ENCODE assay signal across 8 cellular contexts in the genomic region with DNA sequence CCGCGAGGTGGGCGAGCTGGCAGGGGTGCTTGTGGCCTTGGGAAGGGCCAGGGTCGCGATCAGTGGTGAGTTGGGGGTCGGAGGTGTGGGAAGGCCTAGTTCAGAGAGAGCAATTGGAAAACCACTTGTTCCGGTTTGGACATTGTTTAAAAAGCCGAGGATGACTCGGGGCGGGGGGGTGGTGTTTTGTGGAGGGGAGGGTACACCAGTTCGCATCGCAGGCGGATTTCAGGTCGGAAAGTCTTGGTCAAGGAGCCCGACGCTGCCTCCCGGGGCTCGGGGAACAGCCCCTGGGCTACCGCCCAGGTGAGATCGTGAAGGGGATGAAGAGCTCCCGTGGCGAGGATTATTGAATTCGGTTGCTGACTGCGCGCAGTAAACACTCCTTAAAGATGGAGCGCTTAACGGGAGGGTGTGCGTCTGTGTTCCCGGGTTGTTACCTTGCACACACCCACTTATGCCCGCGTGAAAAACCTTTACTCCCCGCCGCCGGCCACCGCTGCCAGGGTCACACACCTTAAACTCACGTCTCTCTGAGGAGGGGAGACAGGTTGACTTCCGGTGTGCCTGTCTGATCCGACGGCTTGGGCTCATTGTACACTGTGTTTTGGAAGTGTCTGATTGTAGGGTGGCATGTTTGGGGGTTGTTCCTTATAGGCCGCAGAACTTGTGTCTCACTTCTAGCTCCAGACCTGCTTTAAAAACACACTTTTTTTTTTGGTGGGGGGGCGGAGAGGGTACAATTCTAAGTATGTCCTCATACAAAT.
DNase-seq lines count a peak whose midpoint lies in the region; ATAC-seq and TF ChIP-seq lines count a peak whose summit lies in the region.

No MANE protein-coding gene starts in this region.

- H3K4me2 ChIP-seq in DND-41 (ENCODE audit: insufficient read depth, low read length) (peak overlapping the region; percentile 77), Loucy (ENCODE audit: low read depth, low read length, poor library complexity, severe bottlenecking) (peak overlapping the region; percentile 98)

- peak overlapping the region; percentile 92 for H3K27ac ChIP-seq in DND-41 (ENCODE audit: low read length)

- no peaks in the 10 kb centered on the region for H3K9me3 ChIP-seq in DND-41 (ENCODE audit: insufficient read depth, low read length, severe bottlenecking)
- no peaks in the 10 kb centered on the region for H3K9me3 ChIP-seq in Loucy (ENCODE audit: insufficient read depth, low read depth, low read length)

- no peaks in the 10 kb centered on the region for H3F3A ChIP-seq in Loucy (ENCODE audit: low read depth)

- ATAC-seq in DND-41 (ENCODE audit: insufficient read depth, low read depth) (peak; percentile 48), Right ventricle myocardium superior (ENCODE audit: poor library complexity) (peak; percentile 22), GM21737 (IDR thresholded peaks at IDR 0.05; ENCODE audit: unreplicated experiment) (no peak)

- DNase-seq in DND-41 = peak; percentile 32
- peak; percentile 29 for DNase-seq in activated naive CD4-positive, alpha-beta T cell treated with Interleukin-2 at 50 U/mL for 16 hours
- no peak for DNase-seq in Right ventricle myocardium superior
- DNase-seq in pons (ENCODE audit: low spot score) = peak; percentile 10
- DNase-seq in NCI-H1436 (lab: John Stamatoyannopoulos, UW) = no peak
- DNase-seq in iPS-NIHi7 (ENCODE audit: extremely low spot score) = no peak

- H3K9ac ChIP-seq in DND-41 (ENCODE audit: low read depth, low read length) = peak overlapping the region; percentile 93
- peak overlapping the region; percentile 95 for H3K9ac ChIP-seq in Loucy (ENCODE audit: low read depth, low read length, poor library complexity, severe bottlenecking)

- H4K20me1 ChIP-seq in DND-41 (ENCODE audit: insufficient read depth, low read length) = no peaks in the 10 kb centered on the region; the same call in 1 of the 2 replicates
- H4K20me1 ChIP-seq in Loucy (ENCODE audit: insufficient read depth, low read length, poor library complexity, severe bottlenecking) = peaks cover 42% of the 10 kb centered on the region

- peaks cover 30% of the 10 kb centered on the region for H3K4me1 ChIP-seq in DND-41 (ENCODE audit: insufficient read depth, low read length)
- H3K4me1 ChIP-seq in Loucy (ENCODE audit: insufficient read depth, low read length, poor library complexity, severe bottlenecking) = peaks cover 36% of the 10 kb centered on the region

- TF ChIP-seq CTCF in DND-41 (IDR thresholded peaks at IDR 0.05; ENCODE audit: borderline replicate concordance, extremely low read depth, low read length, poor library complexity, severe bottlenecking) = no peak
- TF ChIP-seq CTCF in Loucy (conservative IDR thresholded peaks at IDR 0.05; ENCODE audit: low read length) = no peak

- H3K9me2 ChIP-seq in Loucy (replicated peaks; ENCODE audit: low read depth, low read length) = no peaks in the 10 kb centered on the region

- peaks cover 13% of the 10 kb centered on the region; the same call in 1 of the 2 replicates for H3K36me3 ChIP-seq in DND-41 (ENCODE audit: insufficient read depth, low read length)
- no peaks in the 10 kb centered on the region for H3K36me3 ChIP-seq in Loucy (ENCODE audit: insufficient read depth, low read length)

- intact Hi-C loops in Right ventricle myocardium superior (cut with DNase I) = no loop called here

- H3K27me3 ChIP-seq in DND-41 (ENCODE audit: insufficient read depth, low read length, poor library complexity) (no peaks in the 10 kb centered on the region), Loucy (ENCODE audit: insufficient read depth, low read length, poor library complexity, severe bottlenecking) (no peaks in the 10 kb centered on the region)

- H3K79me2 ChIP-seq in DND-41 (ENCODE audit: insufficient read depth, low read length) (peaks cover 59% of the 10 kb centered on the region), Loucy (ENCODE audit: insufficient read depth, low read length) (peaks cover 65% of the 10 kb centered on the region)

- H2AFZ ChIP-seq in DND-41 (ENCODE audit: low read depth, low read length) (peak overlapping the region; percentile 99), Loucy (ENCODE audit: low read length) (peak overlapping the region; percentile 91; the same call in 1 of the 2 replicates)

- peak overlapping the region; percentile 94 to 98 for H3K4me3 ChIP-seq in DND-41 (ENCODE audit: low read depth in 1 of 2, low read length in 2 of 2)
- H3K4me3 ChIP-seq in Loucy (ENCODE audit: low read length, poor library complexity, severe bottlenecking) = peak overlapping the region; percentile 99

Comparison
In these comparisons a context has a peak if more than half of its experiments do, and no peak if none do; other contexts are left out.
1. DNase-seq: peak in DND-41 (single experiment), activated naive CD4-positive, alpha-beta T cell treated with Interleukin-2 at 50 U/mL for 16 hours (single experiment) and pons (single experiment); none in Right ventricle myocardium superior (single experiment), NCI-H1436 (single experiment) and iPS-NIHi7 (single experiment).